10 cellular contexts compared by ENCODE assay signal in the genomic region with DNA sequence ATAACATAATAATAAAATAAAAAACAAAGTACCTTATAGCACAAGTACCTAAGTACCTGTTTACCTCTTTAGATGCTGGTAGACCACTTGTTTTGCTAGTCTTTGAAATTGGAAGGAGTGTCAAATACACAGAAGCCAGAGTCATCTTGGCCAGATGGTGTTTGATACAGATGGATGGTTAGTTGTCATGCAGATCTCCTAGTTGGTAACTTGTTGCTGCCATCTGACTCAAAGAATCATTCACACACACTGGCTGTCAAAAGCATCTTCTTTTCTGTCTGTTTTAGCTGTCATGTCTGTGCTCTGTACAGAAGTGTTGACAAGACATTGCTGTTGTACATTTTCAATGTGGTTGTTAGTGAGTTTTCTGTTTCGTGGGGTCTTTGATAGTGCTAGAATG. TPM values are rescaled to one million over a fixed set of nuclear protein-coding genes. Genes with fewer than 3 reads are reported as not detected.
DNase-seq lines count a peak whose midpoint lies in the region; ATAC-seq lines count a peak whose summit lies in the region.
"Had no signal": no experiment of that assay in that cellular context is flagged by ENCODE, and none has a peak within 500 bp of the region (broad histone marks: within the 10 kb centered on the region; RNA-seq: fewer than 3 reads in every experiment).

No MANE protein-coding gene starts in this region.

- no peak overlapping the region for H2BK5ac ChIP-seq in mesenchymal stem cell (ENCODE audit: low read depth, low read length, poor library complexity, severe bottlenecking)

- intact Hi-C loops in naive thymus-derived CD4-positive, alpha-beta T cell (cut with micrococcal nuclease): loop anchor here in 1 of 2 donors (2.0 kb wide), 1 partner anchor 17 kb away; no protein-coding TSS in a partner anchor

- peaks cover 0 to 4% (median 0%) of the 10 kb centered on the region in 3 experiments for H3K9me3 ChIP-seq in naive thymus-derived CD4-positive, alpha-beta T cell (ENCODE audit: control insufficient read depth in 2 of 3, low read length in 3 of 3)
- H3K9me3 ChIP-seq in mesenchymal stem cell (ENCODE audit: control insufficient read depth, low read length): no peaks in the 10 kb centered on the region

- WGBS in mesenchymal stem cell: 100% methylated on average over 1 of the region's 1 CpG

- peaks cover 10% of the 10 kb centered on the region for H3K36me3 Mint-ChIP-seq in IgD-negative memory B cell
- H3K36me3 Mint-ChIP-seq in naive thymus-derived CD4-positive, alpha-beta T cell: peaks cover 11 to 39% (median 29%) of the 10 kb centered on the region in 5 donors

- H2AFZ ChIP-seq in mesenchymal stem cell (ENCODE audit: low read depth, low read length): no peak overlapping the region

- no peak overlapping the region for H3K4ac ChIP-seq in mesenchymal stem cell (ENCODE audit: low read depth in 1 of 2, low read length in 2 of 2)

- no peaks in the 10 kb centered on the region for H3K27me3 ChIP-seq in naive thymus-derived CD4-positive, alpha-beta T cell (ENCODE audit: control insufficient read depth in 2 of 2, insufficient read depth in 2 of 2, low read length in 2 of 2)
- no peaks in the 10 kb centered on the region for H3K27me3 ChIP-seq in mesenchymal stem cell (ENCODE audit: control insufficient read depth in 1 of 2, insufficient read depth in 1 of 2, low read length in 2 of 2)

- H3K27ac ChIP-seq in naive thymus-derived CD4-positive, alpha-beta T cell (ENCODE audit: low read depth, low read length): no peak overlapping the region
- no peak overlapping the region for H3K27ac ChIP-seq in mesenchymal stem cell (ENCODE audit: low read length, poor library complexity, severe bottlenecking)

- H3K79me1 ChIP-seq in mesenchymal stem cell (replicated peaks; ENCODE audit: low read length, poor library complexity, severe bottlenecking): peaks cover 16% of the 10 kb centered on the region

- H3K9ac ChIP-seq in mesenchymal stem cell (ENCODE audit: low read length): no peak overlapping the region

- H3K23ac ChIP-seq in mesenchymal stem cell (ENCODE audit: low read length in 2 of 2): no peak overlapping the region

- H3K36me3 ChIP-seq in naive thymus-derived CD4-positive, alpha-beta T cell (ENCODE audit: control insufficient read depth in 2 of 3, insufficient read depth in 3 of 3, low read length in 3 of 3): peaks cover 0 to 24% (median 4%) of the 10 kb centered on the region in 3 experiments
- H3K36me3 ChIP-seq in mesenchymal stem cell (ENCODE audit: control insufficient read depth in 1 of 2, insufficient read depth in 2 of 2, low read depth in 1 of 2, low read length in 2 of 2): peaks cover 4 to 62% of the 10 kb centered on the region in 2 experiments

- no peaks in the 10 kb centered on the region for H3K9me3 Mint-ChIP-seq in IgD-negative memory B cell
- peaks cover 0 to 4% (median 0%) of the 10 kb centered on the region in 11 donors for H3K9me3 Mint-ChIP-seq in naive thymus-derived CD4-positive, alpha-beta T cell

- no peak overlapping the region for H2BK15ac ChIP-seq in mesenchymal stem cell (ENCODE audit: low read depth, poor library complexity, severe bottlenecking)

- peak; percentile 88 for ATAC-seq in GM18870 (IDR thresholded peaks at IDR 0.05; ENCODE audit: unreplicated experiment)
- ATAC-seq in HG02571 (IDR thresholded peaks at IDR 0.05; ENCODE audit: unreplicated experiment): peak; percentile 51
- peak; percentile 41 for ATAC-seq in naive thymus-derived CD4-positive, alpha-beta T cell

- H3K27ac Mint-ChIP-seq in IgD-negative memory B cell: peak overlapping the region; percentile 12 to 85 (median 82)
- peak overlapping the region in 7 of 9 donors; percentile 2 to 85 (median 44) for H3K27ac Mint-ChIP-seq in naive thymus-derived CD4-positive, alpha-beta T cell

- H3K27me3 Mint-ChIP-seq in IgD-negative memory B cell: no peaks in the 10 kb centered on the region
- no peaks in the 10 kb centered on the region for H3K27me3 Mint-ChIP-seq in naive thymus-derived CD4-positive, alpha-beta T cell

- no peak overlapping the region for H4K91ac ChIP-seq in mesenchymal stem cell (ENCODE audit: low read length)

- no peak for DNase-seq in naive thymus-derived CD4-positive, alpha-beta T cell
- no peak for DNase-seq in mesenchymal stem cell
- DNase-seq in NCI-H1105 treated with DMSO at 0.1 percent for 48 hours (lab: John Stamatoyannopoulos, UW): no peak
- DNase-seq in NCI-H128 (lab: John Stamatoyannopoulos, UW; ENCODE audit: unreplicated experiment): no peak
- no peak for DNase-seq in activated CD8-positive, alpha-beta memory T cell treated with anti-CD3 and anti-CD28 coated beads for 24 hours
- DNase-seq: cortex of kidney, NCI-H1436 had no signal

- H2BK12ac ChIP-seq in mesenchymal stem cell (ENCODE audit: low read length in 2 of 2): no peak overlapping the region

- no peak overlapping the region for H3K18ac ChIP-seq in mesenchymal stem cell (ENCODE audit: low read depth in 1 of 2, low read length in 2 of 2)

- peaks cover 25 to 45% (median 34%) of the 10 kb centered on the region in 3 donors for H3K4me1 Mint-ChIP-seq in IgD-negative memory B cell
- H3K4me1 Mint-ChIP-seq in naive thymus-derived CD4-positive, alpha-beta T cell: peaks cover 28 to 54% (median 44%) of the 10 kb centered on the region in 7 donors

- no peak overlapping the region for H4K8ac ChIP-seq in mesenchymal stem cell (ENCODE audit: low read length)

- no peak overlapping the region for H2AK5ac ChIP-seq in mesenchymal stem cell (ENCODE audit: low read length, severe bottlenecking)

- H2BK120ac ChIP-seq in mesenchymal stem cell (ENCODE audit: low read depth, low read length): no peak overlapping the region

- no peak overlapping the region for H3K4me3 ChIP-seq in naive thymus-derived CD4-positive, alpha-beta T cell (ENCODE audit: low read length)
- H3K4me3 ChIP-seq in mesenchymal stem cell (ENCODE audit: insufficient read depth in 1 of 2, low read depth in 1 of 2, low read length in 2 of 2): no peak overlapping the region

- H3K14ac ChIP-seq in mesenchymal stem cell (ENCODE audit: low read length in 2 of 2): no peak overlapping the region

- H3K4me3 Mint-ChIP-seq in IgD-negative memory B cell: peak overlapping the region in 2 of 4 donors; percentile 23 to 64
- peak overlapping the region in 5 of 10 donors; percentile 2 to 47 (median 39) for H3K4me3 Mint-ChIP-seq in naive thymus-derived CD4-positive, alpha-beta T cell

- POLR2A ChIA-PET in naive thymus-derived CD4-positive, alpha-beta T cell (lab: Charles Lee): no interaction called here

- CTCF ChIA-PET in naive thymus-derived CD4-positive, alpha-beta T cell (lab: Charles Lee): no interaction called here

- H3K4me2 ChIP-seq in mesenchymal stem cell (ENCODE audit: low read length, poor library complexity, severe bottlenecking): no peak overlapping the region

- peaks cover 0 to 16% of the 10 kb centered on the region in 2 donors for H3K4me1 ChIP-seq in naive thymus-derived CD4-positive, alpha-beta T cell (ENCODE audit: control insufficient read depth in 2 of 2, insufficient read depth in 2 of 2, low read length in 2 of 2)
- no peaks in the 10 kb centered on the region for H3K4me1 ChIP-seq in mesenchymal stem cell (ENCODE audit: control insufficient read depth, insufficient read depth, low read depth, low read length)

RNA-seq across cellular contexts. Expression of gene TANK, which starts 39.7 kb away (rescaled TPM):
- 90.1 TPM for polyA plus RNA-seq in IgD-negative memory B cell
- 100 to 1,000 TPM in 2 of 5 experiments, 10 to 100 TPM in 3; 57.4 to 142 (median 62.4) TPM for total RNA-seq in naive thymus-derived CD4-positive, alpha-beta T cell
- polyA plus RNA-seq in naive thymus-derived CD4-positive, alpha-beta T cell: 10 to 100 TPM; 45.5 to 50.3 TPM
- 50.9 TPM for polyA plus RNA-seq in mesenchymal stem cell (2013, experiment 1 of 2)
- polyA plus RNA-seq in mesenchymal stem cell (2013, experiment 2 of 2): 56.2 TPM
